Comparison of ENCODE assay signal across 19 cellular contexts in genomic region chr7:3431306-3431705, GRCh38.
"Had no signal": no experiment of that assay in that cellular context is flagged by ENCODE, and none has a peak within 500 bp of the region (broad histone marks: within the 10 kb centered on the region; RNA-seq: fewer than 3 reads in every experiment).

No MANE protein-coding gene starts in this region.

- H2AFZ ChIP-seq: parathyroid adenoma had no signal

- FAIRE-seq: frontal cortex had no signal

- H3K4me1 ChIP-seq: body of pancreas, esophagus squamous epithelium, left lung, parathyroid adenoma, thyroid gland had no signal

- H3K27ac ChIP-seq: body of pancreas, coronary artery, esophagus squamous epithelium, left lung, parathyroid adenoma, thyroid gland had no signal

- ATAC-seq: activated naive CD8-positive, alpha-beta T cell treated with anti-CD3 and anti-CD28 coated beads, Interleukin-2, amount 50 U/mL, for 24 hours; activated T-helper 17 cell treated with anti-CD3 and anti-CD28 coated beads, Interleukin-2, amount 50 U/mL, for 72 hours; body of pancreas; left lung; mucosa of descending colon; naive thymus-derived CD4-positive, alpha-beta T cell; stimulated activated memory B cell treated with anti-CD40 and anti-IgM and Interleukin-4, amounts not matched to agents 10 μg/mL and 1 μg/mL and 100 μg/mL, for 72 hours had no signal

- H3K79me2 ChIP-seq: parathyroid adenoma had no signal

- H3K27me3 ChIP-seq: body of pancreas, esophagus squamous epithelium, left lung, thyroid gland had no signal

- H3K36me3 ChIP-seq: esophagus squamous epithelium, left lung, thyroid gland had no signal

- H3K9me3 ChIP-seq: body of pancreas, esophagus squamous epithelium, left lung, mucosa of descending colon, thyroid gland had no signal

- H3K4me3 ChIP-seq: body of pancreas, coronary artery, esophagus squamous epithelium, left lung, mucosa of descending colon, thyroid gland had no signal

- DNase-seq: activated B cell treated with CpG ODN at 0.5 μM for 24 hours; activated CD4-positive, alpha-beta T cell treated with anti-CD3 and anti-CD28 coated beads, Interleukin-2, amount 10 ng/mL, durations not matched to agents 7 days and 5 days; activated naive CD4-positive, alpha-beta T cell treated with anti-CD3 and anti-CD28 coated beads for 36 hours; activated naive CD8-positive, alpha-beta T cell treated with anti-CD3 and anti-CD28 coated beads, Interleukin-2, amount 50 U/mL, for 24 hours; body of pancreas; central memory CD4-positive, alpha-beta T cell; esophagus squamous epithelium; head of caudate nucleus; immature natural killer cell; mucosa of descending colon; naive thymus-derived CD4-positive, alpha-beta T cell; SW 1271; thyroid gland had no signal

- H3K9ac ChIP-seq: parathyroid adenoma had no signal
